12 cellular contexts compared by ENCODE assay signal in the genomic region with DNA sequence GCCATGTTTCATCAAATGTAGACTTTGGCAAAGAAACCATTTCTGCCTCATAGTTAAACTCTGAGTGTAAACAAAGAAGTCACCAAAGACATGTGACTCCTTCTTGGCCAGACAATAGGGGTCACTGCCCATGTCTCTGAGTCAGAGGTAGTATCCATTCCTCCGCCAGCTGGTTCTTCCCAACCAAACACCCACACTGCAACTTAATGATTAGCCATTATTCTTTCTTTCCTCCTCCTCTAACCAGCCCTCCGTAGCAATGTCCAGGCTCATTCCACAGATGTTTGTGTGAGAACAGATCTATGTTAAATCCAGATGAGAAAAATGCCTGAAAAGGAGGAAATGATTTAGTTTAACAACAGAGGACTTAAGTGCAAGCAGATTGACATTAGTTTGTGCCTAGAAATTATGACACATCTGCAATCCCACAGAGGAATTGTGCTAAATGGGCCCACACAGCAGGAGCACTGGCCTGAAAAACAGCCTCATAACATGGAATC.
A peak's percentile ranks its signal among the peaks of the same experiment; 100 is the strongest.
DNase-seq lines count a peak whose midpoint lies in the region; ATAC-seq and TF ChIP-seq lines count a peak whose summit lies in the region.
"Had no signal": no experiment of that assay in that cellular context is flagged by ENCODE, and none has a peak within 500 bp of the region (broad histone marks: within the 10 kb centered on the region; RNA-seq: fewer than 3 reads in every experiment).

No MANE protein-coding gene starts in this region.

- H3K9ac ChIP-seq in liver (ENCODE audit: low read depth in 1 of 2, low read length in 2 of 2) = no peak overlapping the region

- intact Hi-C loops in Right ventricle myocardium inferior (cut with DNase I) = no loop called here
- intact Hi-C loops in cardiac septum (cut with DNase I) = loop anchor here (10.0 kb wide), 1 partner anchor 139 kb away; no protein-coding TSS in a partner anchor
- intact Hi-C loops in aorta (cut with DNase I) = loop anchor here in 1 of 2 donors (10.0 kb wide), 1 partner anchor 121 kb away; no protein-coding TSS in a partner anchor

- peak; percentile 48 to 54 for TF ChIP-seq RAD21 in liver (IDR thresholded peaks at IDR 0.05)

- 24% methylated on average over 2 of the region's 2 CpGs for WGBS in liver
- WGBS in aorta, 2 donors = 0 to 7% methylated on average over 2 of the region's 2 CpGs

- peak overlapping the region; percentile 81 to 83 for H3K27ac ChIP-seq in liver (ENCODE audit: low read depth in 1 of 2, low read length in 2 of 2)
- peak overlapping the region in 1 of 2 donors; percentile 47 for H3K27ac ChIP-seq in aorta (ENCODE audit: low read depth in 1 of 2, low read length in 2 of 2)
- H3K27ac ChIP-seq: 22Rv1 had no signal

- no peaks in the 10 kb centered on the region for H3K36me3 ChIP-seq in liver (ENCODE audit: control insufficient read depth in 4 of 4, insufficient read depth in 3 of 4, low read depth in 1 of 4, low read length in 3 of 4)
- H3K36me3 ChIP-seq in aorta (ENCODE audit: control insufficient read depth in 1 of 2, insufficient read depth in 2 of 2, low read length in 1 of 2) = no peaks in the 10 kb centered on the region

- peak; percentile 80 for ATAC-seq in Right ventricle myocardium inferior
- ATAC-seq in aorta (ENCODE audit: low FRiP score) = peak; percentile 88
- no peak for ATAC-seq in GM19397 (IDR thresholded peaks at IDR 0.05; ENCODE audit: unreplicated experiment)

- no peak for DNase-seq in Right ventricle myocardium inferior (ENCODE audit: missing footprints)
- DNase-seq in cardiac septum (ENCODE audit: low spot score) = no peak
- DNase-seq in dermis microvascular lymphatic vessel endothelial cell (ENCODE audit: low read depth in 2 of 2) = peak; percentile 5 to 98
- DNase-seq in aorta = peak in 1 of 2 donors; percentile 74
- no peak for DNase-seq in stimulated activated CD4-positive, alpha-beta T cell treated with anti-CD3 and anti-CD28 coated beads, Interleukin-1b, Interleukin-23, amount 100 ng/mL, for 48 hours
- no peak for DNase-seq in NCI-H446 treated with DMSO at 0.1 percent for 48 hours (lab: John Stamatoyannopoulos, UW)
- DNase-seq: activated B cell treated with CpG ODN at 0.5 μM for 24 hours; NCI-H2081; stimulated activated CD8-positive, alpha-beta memory T cell treated with anti-CD3 and anti-CD28 coated beads, Interleukin-4, amount 100 ng/mL, for 48 hours had no signal

- no peaks in the 10 kb centered on the region for H3K27me3 ChIP-seq in liver (ENCODE audit: control insufficient read depth in 4 of 4, insufficient read depth in 4 of 4, low read length in 3 of 4)
- no peaks in the 10 kb centered on the region for H3K27me3 ChIP-seq in aorta (ENCODE audit: control insufficient read depth in 1 of 2, insufficient read depth in 2 of 2, low read length in 1 of 2)

- H3K4me3 ChIP-seq in liver (ENCODE audit: low read depth in 1 of 3, low read length in 3 of 3) = no peak overlapping the region
- H3K4me3 ChIP-seq in aorta (ENCODE audit: low read length in 2 of 2) = no peak overlapping the region

- H3K9me3 ChIP-seq in liver (ENCODE audit: control insufficient read depth in 4 of 4, low read length in 3 of 4) (no peaks in the 10 kb centered on the region), aorta (ENCODE audit: control insufficient read depth, low read length) (no peaks in the 10 kb centered on the region)

- no peak for TF ChIP-seq CTCF in liver (IDR thresholded peaks at IDR 0.05; ENCODE audit: low read depth, low read length, missing input control)

- H3K4me1 ChIP-seq in liver (ENCODE audit: control insufficient read depth in 4 of 4, insufficient read depth in 4 of 4, low read length in 3 of 4) = peaks cover 0 to 21% (median 6%) of the 10 kb centered on the region in 4 donors
- H3K4me1 ChIP-seq in aorta (ENCODE audit: control insufficient read depth in 1 of 2, insufficient read depth in 2 of 2, low read length in 2 of 2) = no peaks in the 10 kb centered on the region

TF ChIP-seq in liver, 16 proteins besides CTCF, POLR2A, EP300 and RAD21:
- TF ChIP-seq GABPA (IDR thresholded peaks at IDR 0.05 in 1 of 2, conservative IDR thresholded peaks at IDR 0.05 in 1 of 2) = no peak
- TF ChIP-seq, protein P1, sequence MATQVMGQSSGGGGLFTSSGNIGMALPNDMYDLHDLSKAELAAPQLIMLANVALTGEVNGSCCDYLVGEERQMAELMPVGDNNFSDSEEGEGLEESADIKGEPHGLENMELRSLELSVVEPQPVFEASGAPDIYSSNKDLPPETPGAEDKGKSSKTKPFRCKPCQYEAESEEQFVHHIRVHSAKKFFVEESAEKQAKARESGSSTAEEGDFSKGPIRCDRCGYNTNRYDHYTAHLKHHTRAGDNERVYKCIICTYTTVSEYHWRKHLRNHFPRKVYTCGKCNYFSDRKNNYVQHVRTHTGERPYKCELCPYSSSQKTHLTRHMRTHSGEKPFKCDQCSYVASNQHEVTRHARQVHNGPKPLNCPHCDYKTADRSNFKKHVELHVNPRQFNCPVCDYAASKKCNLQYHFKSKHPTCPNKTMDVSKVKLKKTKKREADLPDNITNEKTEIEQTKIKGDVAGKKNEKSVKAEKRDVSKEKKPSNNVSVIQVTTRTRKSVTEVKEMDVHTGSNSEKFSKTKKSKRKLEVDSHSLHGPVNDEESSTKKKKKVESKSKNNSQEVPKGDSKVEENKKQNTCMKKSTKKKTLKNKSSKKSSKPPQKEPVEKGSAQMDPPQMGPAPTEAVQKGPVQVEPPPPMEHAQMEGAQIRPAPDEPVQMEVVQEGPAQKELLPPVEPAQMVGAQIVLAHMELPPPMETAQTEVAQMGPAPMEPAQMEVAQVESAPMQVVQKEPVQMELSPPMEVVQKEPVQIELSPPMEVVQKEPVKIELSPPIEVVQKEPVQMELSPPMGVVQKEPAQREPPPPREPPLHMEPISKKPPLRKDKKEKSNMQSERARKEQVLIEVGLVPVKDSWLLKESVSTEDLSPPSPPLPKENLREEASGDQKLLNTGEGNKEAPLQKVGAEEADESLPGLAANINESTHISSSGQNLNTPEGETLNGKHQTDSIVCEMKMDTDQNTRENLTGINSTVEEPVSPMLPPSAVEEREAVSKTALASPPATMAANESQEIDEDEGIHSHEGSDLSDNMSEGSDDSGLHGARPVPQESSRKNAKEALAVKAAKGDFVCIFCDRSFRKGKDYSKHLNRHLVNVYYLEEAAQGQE (IDR thresholded peaks at IDR 0.05) = peak; percentile 54
- TF ChIP-seq HNF4A (conservative IDR thresholded peaks at IDR 0.05) = peak; percentile 51 to 72
- peak; percentile 14 for TF ChIP-seq MAX (IDR thresholded peaks at IDR 0.05)
- no peak for TF ChIP-seq TAF1 (conservative IDR thresholded peaks at IDR 0.05)
- TF ChIP-seq, protein P2, sequence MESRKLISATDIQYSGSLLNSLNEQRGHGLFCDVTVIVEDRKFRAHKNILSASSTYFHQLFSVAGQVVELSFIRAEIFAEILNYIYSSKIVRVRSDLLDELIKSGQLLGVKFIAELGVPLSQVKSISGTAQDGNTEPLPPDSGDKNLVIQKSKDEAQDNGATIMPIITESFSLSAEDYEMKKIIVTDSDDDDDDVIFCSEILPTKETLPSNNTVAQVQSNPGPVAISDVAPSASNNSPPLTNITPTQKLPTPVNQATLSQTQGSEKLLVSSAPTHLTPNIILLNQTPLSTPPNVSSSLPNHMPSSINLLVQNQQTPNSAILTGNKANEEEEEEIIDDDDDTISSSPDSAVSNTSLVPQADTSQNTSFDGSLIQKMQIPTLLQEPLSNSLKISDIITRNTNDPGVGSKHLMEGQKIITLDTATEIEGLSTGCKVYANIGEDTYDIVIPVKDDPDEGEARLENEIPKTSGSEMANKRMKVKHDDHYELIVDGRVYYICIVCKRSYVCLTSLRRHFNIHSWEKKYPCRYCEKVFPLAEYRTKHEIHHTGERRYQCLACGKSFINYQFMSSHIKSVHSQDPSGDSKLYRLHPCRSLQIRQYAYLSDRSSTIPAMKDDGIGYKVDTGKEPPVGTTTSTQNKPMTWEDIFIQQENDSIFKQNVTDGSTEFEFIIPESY (IDR thresholded peaks at IDR 0.05) = peak; percentile 1
- TF ChIP-seq YY1 (IDR thresholded peaks at IDR 0.05) = peak; percentile 59
- TF ChIP-seq SP1 (IDR thresholded peaks at IDR 0.05) = peak; percentile 47
- TF ChIP-seq FOXA1 (IDR thresholded peaks at IDR 0.05) = peak; percentile 75
- TF ChIP-seq JUND (IDR thresholded peaks at IDR 0.05) = peak; percentile 61 to 82
- TF ChIP-seq RXRA (IDR thresholded peaks at IDR 0.05) = peak; percentile 77 to 87
- peak in 1 of 2 donors; percentile 20 for TF ChIP-seq EGR1 (IDR thresholded peaks at IDR 0.05; ENCODE audit: low read depth in 2 of 2)
- TF ChIP-seq HNF4G (IDR thresholded peaks at IDR 0.05) = no peak
- no peak for TF ChIP-seq NR2F2 (IDR thresholded peaks at IDR 0.05)
- TF ChIP-seq, protein P3, sequence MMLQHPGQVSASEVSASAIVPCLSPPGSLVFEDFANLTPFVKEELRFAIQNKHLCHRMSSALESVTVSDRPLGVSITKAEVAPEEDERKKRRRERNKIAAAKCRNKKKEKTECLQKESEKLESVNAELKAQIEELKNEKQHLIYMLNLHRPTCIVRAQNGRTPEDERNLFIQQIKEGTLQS (IDR thresholded peaks at IDR 0.05) = no peak
- peak; percentile 92 for TF ChIP-seq FOXA2 (IDR thresholded peaks at IDR 0.05)

Comparison
In these comparisons a context has a peak if more than half of its experiments do, and no peak if none do; other contexts are left out.
1. DNase-seq: peak in dermis microvascular lymphatic vessel endothelial cell (2 of 2); none in Right ventricle myocardium inferior (single experiment), cardiac septum (single experiment), stimulated activated CD4-positive, alpha-beta T cell treated with anti-CD3 and anti-CD28 coated beads, Interleukin-1b, Interleukin-23, amount 100 ng/mL, for 48 hours (single experiment) and NCI-H446 treated with DMSO at 0.1 percent for 48 hours (single experiment).